16 cellular contexts compared by ENCODE assay signal in genomic region chr3:51676102-51676640, GRCh38. TPM values are rescaled to one million over a fixed set of nuclear protein-coding genes. Genes with fewer than 3 reads are reported as not detected.
DNase-seq lines count a peak whose midpoint lies in the region; ATAC-seq and TF ChIP-seq lines count a peak whose summit lies in the region.
"Had no signal": no experiment of that assay in that cellular context is flagged by ENCODE, and none has a peak within 500 bp of the region (broad histone marks: within the 10 kb centered on the region; RNA-seq: fewer than 3 reads in every experiment).

No MANE protein-coding gene starts in this region.

- BruUV-seq in MCF 10A (replicated peaks; lab: Mats Ljungman, UMichigan) = no TSS peak

- no peaks in the 10 kb centered on the region for H3K36me3 ChIP-seq in breast epithelium
- peaks cover 0 to 31% (median 0%) of the 10 kb centered on the region in 3 experiments for H3K36me3 ChIP-seq in naive thymus-derived CD4-positive, alpha-beta T cell (ENCODE audit: control insufficient read depth in 2 of 3, insufficient read depth in 3 of 3, low read length in 3 of 3)

- ATAC-seq in activated CD8-positive, alpha-beta T cell treated with anti-CD3 and anti-CD28 coated beads, Interleukin-2, amount 10 ng/mL, durations not matched to agents 7 days and 5 days = no peak
- ATAC-seq in naive thymus-derived CD4-positive, alpha-beta T cell = no peak
- ATAC-seq in esophagus mucosa (no peak), HG03442 (IDR thresholded peaks at IDR 0.05; ENCODE audit: unreplicated experiment) (no peak)

- H3K9me3 Mint-ChIP-seq in MCF 10A (ENCODE audit: unreplicated experiment) = no peaks in the 10 kb centered on the region
- no peaks in the 10 kb centered on the region for H3K9me3 Mint-ChIP-seq in activated CD8-positive, alpha-beta T cell treated with anti-CD3 and anti-CD28 coated beads, Interleukin-2, amount 10 ng/mL, durations not matched to agents 7 days and 5 days (ENCODE audit: insufficient read depth)
- H3K9me3 Mint-ChIP-seq in naive thymus-derived CD4-positive, alpha-beta T cell = peaks cover 0 to 2% (median 0%) of the 10 kb centered on the region in 11 donors
- H3K9me3 Mint-ChIP-seq: IgD-negative memory B cell, nephron had no signal

- intact Hi-C loops in MCF 10A (cut with micrococcal nuclease) = loop anchor here (10.0 kb wide), 1 partner anchor 1061 kb away; the partner anchor contains the start of genes CISH and MAPKAPK3
- intact Hi-C loops in breast epithelium (cut with DNase I; ENCODE audit: low total_unique reads) = no loop called here
- intact Hi-C loops in naive thymus-derived CD4-positive, alpha-beta T cell (cut with micrococcal nuclease) = no loop called here

- peaks cover 18% of the 10 kb centered on the region for H3K36me3 Mint-ChIP-seq in MCF 10A (ENCODE audit: insufficient read depth, unreplicated experiment)
- H3K36me3 Mint-ChIP-seq in activated CD8-positive, alpha-beta T cell treated with anti-CD3 and anti-CD28 coated beads, Interleukin-2, amount 10 ng/mL, durations not matched to agents 7 days and 5 days (ENCODE audit: low read depth) = peaks cover 62% of the 10 kb centered on the region
- peaks cover 4 to 35% (median 13%) of the 10 kb centered on the region in 5 donors for H3K36me3 Mint-ChIP-seq in naive thymus-derived CD4-positive, alpha-beta T cell
- H3K36me3 Mint-ChIP-seq: IgD-negative memory B cell had no signal

- no peak overlapping the region for H3K27ac ChIP-seq in breast epithelium
- no peak overlapping the region for H3K27ac ChIP-seq in naive thymus-derived CD4-positive, alpha-beta T cell (ENCODE audit: low read depth, low read length)

- H3K4me1 ChIP-seq in breast epithelium = no peaks in the 10 kb centered on the region
- peaks cover 66 to 70% of the 10 kb centered on the region in 2 donors for H3K4me1 ChIP-seq in naive thymus-derived CD4-positive, alpha-beta T cell (ENCODE audit: control insufficient read depth in 2 of 2, insufficient read depth in 2 of 2, low read length in 2 of 2)

- H3K4me3 ChIP-seq in breast epithelium = no peak overlapping the region
- H3K4me3 ChIP-seq in naive thymus-derived CD4-positive, alpha-beta T cell (ENCODE audit: low read length) = no peak overlapping the region
- H3K4me3 ChIP-seq: esophagus squamous epithelium had no signal

- H3K9me3 ChIP-seq in breast epithelium = no peaks in the 10 kb centered on the region
- H3K9me3 ChIP-seq in naive thymus-derived CD4-positive, alpha-beta T cell (ENCODE audit: control insufficient read depth in 2 of 3, low read length in 3 of 3) = no peaks in the 10 kb centered on the region
- H3K9me3 ChIP-seq: esophagus squamous epithelium had no signal

- POLR2A ChIA-PET in MCF 10A (lab: Yijun Ruan, JAX) = interaction anchor here (1.0 to 1.7 kb wide), 2 partner anchors 138 to 176 kb away, joined by 3 to 5 read pairs; partner anchors contain the start of genes DCAF1 and RAD54L2
- POLR2A ChIA-PET in activated CD8-positive, alpha-beta T cell treated with anti-CD3 and anti-CD28 coated beads, Interleukin-2, amount 10 ng/mL, durations not matched to agents 7 days and 5 days (lab: Charles Lee) = interaction anchor here (1.7 kb wide), 1 partner anchor 10 kb away, joined by 7 read pairs; no protein-coding TSS in a partner anchor
- POLR2A ChIA-PET in naive thymus-derived CD4-positive, alpha-beta T cell (lab: Charles Lee) = interaction anchor here (0.8 kb wide), 1 partner anchor 176 kb away, joined by 4 read pairs; the partner anchor contains the start of gene DCAF1

- H3K27me3 Mint-ChIP-seq in MCF 10A (ENCODE audit: insufficient read depth, unreplicated experiment) = no peaks in the 10 kb centered on the region
- no peaks in the 10 kb centered on the region for H3K27me3 Mint-ChIP-seq in activated CD8-positive, alpha-beta T cell treated with anti-CD3 and anti-CD28 coated beads, Interleukin-2, amount 10 ng/mL, durations not matched to agents 7 days and 5 days (ENCODE audit: low read depth)
- no peaks in the 10 kb centered on the region for H3K27me3 Mint-ChIP-seq in naive thymus-derived CD4-positive, alpha-beta T cell
- H3K27me3 Mint-ChIP-seq: IgD-negative memory B cell, progenitor cell of endocrine pancreas had no signal

- H3K27me3 ChIP-seq in breast epithelium = no peaks in the 10 kb centered on the region
- H3K27me3 ChIP-seq in naive thymus-derived CD4-positive, alpha-beta T cell (ENCODE audit: control insufficient read depth in 2 of 2, insufficient read depth in 2 of 2, low read length in 2 of 2) = no peaks in the 10 kb centered on the region
- H3K27me3 ChIP-seq: esophagus squamous epithelium had no signal

- TF ChIP-seq CTCF in MCF 10A (IDR thresholded peaks at IDR 0.05; ENCODE audit: unreplicated experiment) (no peak), breast epithelium (IDR thresholded peaks at IDR 0.05) (no peak)

- peaks cover 48% of the 10 kb centered on the region for H3K4me1 Mint-ChIP-seq in MCF 10A (ENCODE audit: insufficient read depth, unreplicated experiment)
- peaks cover 87% of the 10 kb centered on the region for H3K4me1 Mint-ChIP-seq in activated CD8-positive, alpha-beta T cell treated with anti-CD3 and anti-CD28 coated beads, Interleukin-2, amount 10 ng/mL, durations not matched to agents 7 days and 5 days (ENCODE audit: low read depth)
- H3K4me1 Mint-ChIP-seq in naive thymus-derived CD4-positive, alpha-beta T cell = peaks cover 77 to 98% (median 92%) of the 10 kb centered on the region in 7 donors

- no peak for DNase-seq in MCF 10A (ENCODE audit: unreplicated experiment)
- DNase-seq in breast epithelium (ENCODE audit: low spot score in 2 of 2) = no peak
- no peak for DNase-seq in activated CD8-positive, alpha-beta T cell treated with anti-CD3 and anti-CD28 coated beads, Interleukin-2, amount 10 ng/mL, durations not matched to agents 7 days and 5 days
- DNase-seq in naive thymus-derived CD4-positive, alpha-beta T cell = no peak
- DNase-seq in stimulated activated CD4-positive, alpha-beta T cell treated with anti-CD3 and anti-CD28 coated beads, Interleukin-15, amount 100 ng/mL, for 24 hours = no peak
- DNase-seq: esophagus squamous epithelium, mesendoderm, NCI-H1694, OCI-M1, SHP77 treated with DMSO at 0.1 percent for 48 hours, small intestine had no signal

- peak overlapping the region; percentile 17 for H3K4me3 Mint-ChIP-seq in MCF 10A (ENCODE audit: unreplicated experiment)
- no peak overlapping the region for H3K4me3 Mint-ChIP-seq in activated CD8-positive, alpha-beta T cell treated with anti-CD3 and anti-CD28 coated beads, Interleukin-2, amount 10 ng/mL, durations not matched to agents 7 days and 5 days
- peak overlapping the region in 8 of 10 donors; percentile 23 to 94 (median 42) for H3K4me3 Mint-ChIP-seq in naive thymus-derived CD4-positive, alpha-beta T cell
- H3K4me3 Mint-ChIP-seq: nephron had no signal

- CTCF ChIA-PET in MCF 10A (lab: Yijun Ruan, JAX) = interaction anchor here (10.1 kb wide), 1 partner anchor 175 kb away, joined by 213 read pairs; the partner anchor contains the start of gene DCAF1
- CTCF ChIA-PET in activated CD8-positive, alpha-beta T cell treated with anti-CD3 and anti-CD28 coated beads, Interleukin-2, amount 10 ng/mL, durations not matched to agents 7 days and 5 days (lab: Charles Lee) = interaction anchor here (1.1 to 11.0 kb wide), 4 partner anchors 10 to 290 kb away, joined by 3 to 238 read pairs (median 6); partner anchors contain the start of gene DCAF1
- CTCF ChIA-PET in naive thymus-derived CD4-positive, alpha-beta T cell (lab: Charles Lee) = interaction anchor here (0.7 kb wide), 1 partner anchor 176 kb away, joined by 3 read pairs; the partner anchor contains the start of gene DCAF1

- no peak overlapping the region for H3K27ac Mint-ChIP-seq in MCF 10A (ENCODE audit: low read depth, unreplicated experiment)
- H3K27ac Mint-ChIP-seq in activated CD8-positive, alpha-beta T cell treated with anti-CD3 and anti-CD28 coated beads, Interleukin-2, amount 10 ng/mL, durations not matched to agents 7 days and 5 days = peak overlapping the region; percentile 74
- peak overlapping the region in 6 of 9 donors; percentile 36 to 91 (median 72) for H3K27ac Mint-ChIP-seq in naive thymus-derived CD4-positive, alpha-beta T cell
- H3K27ac Mint-ChIP-seq: nephron, progenitor cell of endocrine pancreas had no signal

- no peak for TF ChIP-seq POLR2A in breast epithelium (IDR thresholded peaks at IDR 0.05)

RNA-seq across cellular contexts. Expression of gene TEX264, which starts 5.1 kb away (rescaled TPM):
- 41.3 and 46.4 TPM in 2 replicates for total RNA-seq in MCF 10A (2022)
- total RNA-seq in breast epithelium = 10 to 100 TPM; 55.7 to 94.3 (median 80.5) TPM
- 10 to 100 TPM; 62.6 to 65.0 TPM for total RNA-seq in activated CD8-positive, alpha-beta T cell treated with anti-CD3 and anti-CD28 coated beads, Interleukin-2, amount 10 ng/mL, durations not matched to agents 7 days and 5 days
- total RNA-seq in naive thymus-derived CD4-positive, alpha-beta T cell = 10 to 100 TPM; 34.4 to 65.0 (median 41.7) TPM
- 100 to 1,000 TPM in 1 of 2 donors, 10 to 100 TPM in 1; 92.9 to 115 TPM for polyA plus RNA-seq in naive thymus-derived CD4-positive, alpha-beta T cell
- total RNA-seq in esophagus mucosa = 32.8 TPM

RNA-seq across cellular contexts. Expression of gene GRM2, which starts 30.7 kb away (rescaled TPM):
- total RNA-seq in MCF 10A (2022) (0.23 and 0.44 TPM in 2 replicates), breast epithelium (1 to 10 TPM in 1 of 3 donors, not detected in 2; 1.3 TPM), esophagus mucosa (0.08 TPM)
- total RNA-seq in activated CD8-positive, alpha-beta T cell treated with anti-CD3 and anti-CD28 coated beads, Interleukin-2, amount 10 ng/mL, durations not matched to agents 7 days and 5 days = 1 to 10 TPM; 1.1 to 1.7 TPM
- 1 to 10 TPM; 1.3 to 5.1 (median 3.3) TPM for total RNA-seq in naive thymus-derived CD4-positive, alpha-beta T cell
- under 1 TPM in 1 of 2 donors, not detected in 1; 0.14 TPM for polyA plus RNA-seq in naive thymus-derived CD4-positive, alpha-beta T cell
- polyA plus RNA-seq: IgD-negative memory B cell had no signal
